25 cellular contexts compared by ENCODE assay signal in the genomic region with DNA sequence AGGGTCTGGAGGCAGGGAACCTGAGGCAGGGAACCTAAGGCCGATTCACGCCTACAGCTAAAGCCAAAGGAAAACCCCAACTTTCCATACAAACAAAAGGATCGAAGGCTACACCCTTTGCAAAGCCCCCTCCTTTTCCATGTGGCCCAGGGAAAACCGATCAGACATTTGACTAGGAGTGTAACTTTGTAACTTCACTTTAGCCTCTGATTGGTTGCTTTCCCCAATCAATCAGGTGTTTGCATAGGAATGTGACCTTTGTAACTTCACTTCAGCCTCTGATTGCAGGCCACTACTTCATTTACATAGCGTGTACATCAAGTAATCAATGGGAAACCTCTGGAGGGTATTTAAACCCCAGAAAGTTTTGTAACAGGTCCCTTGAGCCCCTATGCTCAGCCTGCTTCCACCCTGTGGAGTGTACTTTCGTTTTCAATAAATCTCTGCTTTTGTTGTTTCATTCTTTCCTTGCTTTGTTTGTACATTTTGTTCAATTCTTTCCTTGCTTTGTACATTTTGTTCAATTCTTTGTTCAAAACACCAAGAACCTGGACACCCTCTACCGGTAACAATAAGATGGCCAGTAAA.
"Had no signal": no experiment of that assay in that cellular context is flagged by ENCODE, and none has a peak within 500 bp of the region (broad histone marks: within the 10 kb centered on the region; RNA-seq: fewer than 3 reads in every experiment).

No MANE protein-coding gene starts in this region.

- H3K36me3 ChIP-seq: adrenal gland, breast epithelium, colonic mucosa, transverse colon, uterus had no signal

- DNase-seq: activated CD4-positive, alpha-beta T cell treated with anti-CD3 and anti-CD28 coated beads, Interleukin-2, amount 10 ng/mL, durations not matched to agents 7 days and 5 days; activated CD4-positive, CD25-positive, alpha-beta regulatory T cell treated with anti-CD3 and anti-CD28 coated beads, Interleukin-2, amount 50 U/mL, for 72 hours; activated CD8-positive, alpha-beta T cell treated with anti-CD3 and anti-CD28 coated beads, Interleukin-2, amount 10 ng/mL, durations not matched to agents 7 days and 5 days; activated naive CD4-positive, alpha-beta T cell; activated T-cell treated with anti-CD3 and anti-CD28 coated beads, Interleukin-2, amount 50 U/mL, for 1 hour; adrenal gland; colonic mucosa; dorsolateral prefrontal cortex; effector memory CD8-positive, alpha-beta T cell; foreskin melanocyte; midbrain; nucleus accumbens; posterior cingulate gyrus; small intestine; stimulated activated CD4-positive, alpha-beta T cell treated with anti-CD3 and anti-CD28 coated beads, Interleukin-2, amount 100 ng/mL, for 24 hours; T-cell; transverse colon; uterus had no signal

- H3K9me3 ChIP-seq: adrenal gland, breast epithelium, colonic mucosa, transverse colon, uterus had no signal

- ATAC-seq: activated CD8-positive, alpha-beta T cell treated with anti-CD3 and anti-CD28 coated beads, Interleukin-2, amount 10 ng/mL, durations not matched to agents 7 days and 5 days; activated T-helper 17 cell treated with anti-CD3 and anti-CD28 coated beads, Interleukin-2, amount 50 U/mL, for 72 hours; effector memory CD8-positive, alpha-beta T cell; esophagus mucosa; left lobe of liver; sciatic nerve; stimulated activated memory B cell treated with anti-CD40 and anti-IgM and Interleukin-4, amounts not matched to agents 10 μg/mL and 1 μg/mL and 100 μg/mL, for 72 hours; T-cell had no signal

- H3K27ac ChIP-seq: adrenal gland, breast epithelium, colonic mucosa, dorsolateral prefrontal cortex, transverse colon, uterus, VCaP had no signal

- H3K4me3 ChIP-seq: adrenal gland, breast epithelium, colonic mucosa, dorsolateral prefrontal cortex, transverse colon, uterus had no signal

- H3K27me3 ChIP-seq: adrenal gland, breast epithelium, colonic mucosa, dorsolateral prefrontal cortex, transverse colon, uterus had no signal
